Comparison of ENCODE assay signal across 1 cellular context in genomic region chr10:123148414-123149161, GRCh38.
TF ChIP-seq lines count a peak whose summit lies in the region.

No MANE protein-coding gene starts in this region.

TF ChIP-seq in K562, 482 proteins besides CTCF, POLR2A, EP300 and RAD21 (continued from another document):
- TF ChIP-seq PBX2 (CRISPR knock-in tag; IDR thresholded peaks at IDR 0.05; ENCODE audit: low read depth) (no peak), PBX2 (tag; conservative IDR thresholded peaks at IDR 0.05; ENCODE audit: low read depth) (no peak), ZNF586 (CRISPR knock-in tag; conservative IDR thresholded peaks at IDR 0.05) (no peak), ARID2 (IDR thresholded peaks at IDR 0.05) (no peak), ELF1 (tag; IDR thresholded peaks at IDR 0.05) (no peak), RFX5 (IDR thresholded peaks at IDR 0.05; ENCODE audit: low read depth, low read length) (no peak), DMBX1 (CRISPR knock-in tag; IDR thresholded peaks at IDR 0.05; ENCODE audit: borderline replicate concordance) (no peak), POLR2B (IDR thresholded peaks at IDR 0.05; ENCODE audit: low read depth, partially characterized antibody) (no peak)
